19 cellular contexts compared by ENCODE assay signal in genomic region chr14:87799400-87799799, GRCh38.
"Had no signal": no experiment of that assay in that cellular context is flagged by ENCODE, and none has a peak within 500 bp of the region (broad histone marks: within the 10 kb centered on the region; RNA-seq: fewer than 3 reads in every experiment).

No MANE protein-coding gene starts in this region.

- H3K36me3 ChIP-seq: heart left ventricle, prostate gland, right lobe of liver, suprapubic skin, thyroid gland, uterus had no signal

- H3K27ac ChIP-seq: dorsolateral prefrontal cortex, heart left ventricle, parathyroid adenoma, prostate gland, right lobe of liver, suprapubic skin, thyroid gland, uterus had no signal

- DNase-seq: dorsolateral prefrontal cortex; effector CD8-positive, alpha-beta T cell; heart left ventricle; hippocampal formation; left colon; left ventricle myocardium superior; mesenchymal stem cell; naive thymus-derived CD4-positive, alpha-beta T cell; nephron progenitor cell; right lobe of liver; stimulated activated CD4-positive, alpha-beta T cell treated with anti-CD3 and anti-CD28 coated beads, Interleukin-4, amount 100 ng/mL, for 1 hour; stimulated activated CD8-positive, alpha-beta memory T cell treated with anti-CD3 and anti-CD28 coated beads, Interleukin-4, amount 100 ng/mL, for 48 hours; stimulated activated naive CD8-positive, alpha-beta T cell treated with anti-CD3 and anti-CD28 coated beads, Interleukin-15, Interleukin-2, amounts not matched to agents 100 U/mL and 50 U/mL, for 24 hours; thyroid gland; uterus had no signal

- H3K9me3 ChIP-seq: heart left ventricle, prostate gland, right lobe of liver, suprapubic skin, thyroid gland, uterus had no signal

- H3K4me1 ChIP-seq: heart left ventricle, parathyroid adenoma, prostate gland, right lobe of liver, suprapubic skin, uterus had no signal

- H3K4me3 ChIP-seq: dorsolateral prefrontal cortex, heart left ventricle, lung, prostate gland, right lobe of liver, suprapubic skin, thyroid gland, uterus had no signal

- H3K27me3 ChIP-seq: dorsolateral prefrontal cortex, heart left ventricle, right lobe of liver, suprapubic skin, thyroid gland, uterus had no signal
